In genomic region chr17:2222901-2223616, GRCh38 we compare ENCODE assay signal across 8 cellular contexts.
DNase-seq lines count a peak whose midpoint lies in the region; ATAC-seq and TF ChIP-seq lines count a peak whose summit lies in the region.

No MANE protein-coding gene starts in this region.

- no peak overlapping the region for H3K4me3 Mint-ChIP-seq in activated B cell treated with CpG ODN at 0.5 μM for 24 hours
- H3K4me3 Mint-ChIP-seq in neural crest cell: no peak overlapping the region

- peaks cover 12% of the 10 kb centered on the region for H3K4me1 ChIP-seq in ectodermal cell (ENCODE audit: control insufficient read depth, insufficient read depth, low read length)
- peaks cover 16% of the 10 kb centered on the region for H3K4me1 ChIP-seq in vagina

- H3K36me3 Mint-ChIP-seq in activated B cell treated with CpG ODN at 0.5 μM for 24 hours (ENCODE audit: low read depth) (peaks cover 22% of the 10 kb centered on the region), neural crest cell (ENCODE audit: low read depth) (peaks cover 10% of the 10 kb centered on the region)

- H3K9me3 ChIP-seq in ectodermal cell (ENCODE audit: control insufficient read depth, low read length) (no peaks in the 10 kb centered on the region), vagina (no peaks in the 10 kb centered on the region)

- intact Hi-C loops in activated B cell treated with CpG ODN at 0.5 μM for 24 hours (cut with micrococcal nuclease): no loop called here
- intact Hi-C loops in vagina (cut with DNase I): loop anchor here (5.0 kb wide), 1 partner anchor 601 kb away; no protein-coding TSS in a partner anchor

- no peak for TF ChIP-seq CTCF in activated B cell treated with CpG ODN at 0.5 μM for 24 hours (IDR thresholded peaks at IDR 0.05)
- TF ChIP-seq CTCF in neural crest cell (conservative IDR thresholded peaks at IDR 0.05): no peak
- no peak for TF ChIP-seq CTCF in vagina (IDR thresholded peaks at IDR 0.05)

- ATAC-seq in GM18867 (IDR thresholded peaks at IDR 0.05; ENCODE audit: unreplicated experiment) (peak; percentile 73), activated B cell treated with CpG ODN at 0.5 μM for 24 hours (ENCODE audit: low read depth) (peak; percentile 66), GM21528 (IDR thresholded peaks at IDR 0.05; ENCODE audit: low FRiP score, unreplicated experiment) (no peak)

- H3K4me3 ChIP-seq in ectodermal cell (ENCODE audit: insufficient read depth, low read depth, low read length) (no peak overlapping the region), vagina (no peak overlapping the region)

- CTCF ChIA-PET in activated B cell treated with CpG ODN at 0.5 μM for 24 hours (lab: Charles Lee): interaction anchor here (1.3 to 2.0 kb wide), 5 partner anchors 10 to 167 kb away, joined by 3 to 11 read pairs (median 4); no protein-coding TSS in a partner anchor

- DNase-seq in activated B cell treated with CpG ODN at 0.5 μM for 24 hours (no peak), neural crest cell (ENCODE audit: low read depth, low spot score) (no peak), vagina (ENCODE audit: extremely low spot score in 2 of 2) (no peak), NCI-H1092 (lab: John Stamatoyannopoulos, UW) (no peak)
- DNase-seq in activated CD4-positive, CD25-positive, alpha-beta regulatory T cell (lab: John Stamatoyannopoulos, UW): no peak

- H3K27me3 ChIP-seq in ectodermal cell (ENCODE audit: control insufficient read depth, insufficient read depth, low read length, poor library complexity, severe bottlenecking): no peaks in the 10 kb centered on the region
- H3K27me3 ChIP-seq in vagina: no peaks in the 10 kb centered on the region

- WGBS in ectodermal cell, 2 experiments: 80 to 81% methylated on average over 9 to 10 of the region's 10 CpGs

- H3K27ac ChIP-seq in ectodermal cell (ENCODE audit: insufficient read depth, low read depth, low read length, poor library complexity, severe bottlenecking) (peak overlapping the region; percentile 73), vagina (peak overlapping the region; percentile 9)

- H3K36me3 ChIP-seq in ectodermal cell (ENCODE audit: control insufficient read depth, insufficient read depth, low read length) (no peaks in the 10 kb centered on the region), vagina (no peaks in the 10 kb centered on the region)

- H3K27ac Mint-ChIP-seq in activated B cell treated with CpG ODN at 0.5 μM for 24 hours (no peak overlapping the region), neural crest cell (ENCODE audit: unreplicated experiment) (peak overlapping the region; percentile 86)

- H3K9me3 Mint-ChIP-seq in activated B cell treated with CpG ODN at 0.5 μM for 24 hours: no peaks in the 10 kb centered on the region
- H3K9me3 Mint-ChIP-seq in neural crest cell: no peaks in the 10 kb centered on the region

- POLR2A ChIA-PET in activated B cell treated with CpG ODN at 0.5 μM for 24 hours (lab: Charles Lee): interaction anchor here (0.6 kb wide), 1 partner anchor 12 kb away, joined by 3 read pairs; no protein-coding TSS in a partner anchor

- TF ChIP-seq POLR2A in vagina (IDR thresholded peaks at IDR 0.05): no peak

- H3K4me1 Mint-ChIP-seq in activated B cell treated with CpG ODN at 0.5 μM for 24 hours: peaks cover 18% of the 10 kb centered on the region
- H3K4me1 Mint-ChIP-seq in neural crest cell: peaks cover 12% of the 10 kb centered on the region

- no peaks in the 10 kb centered on the region for H3K27me3 Mint-ChIP-seq in activated B cell treated with CpG ODN at 0.5 μM for 24 hours
- no peaks in the 10 kb centered on the region for H3K27me3 Mint-ChIP-seq in neural crest cell (ENCODE audit: low read depth)
